In the genomic region with DNA sequence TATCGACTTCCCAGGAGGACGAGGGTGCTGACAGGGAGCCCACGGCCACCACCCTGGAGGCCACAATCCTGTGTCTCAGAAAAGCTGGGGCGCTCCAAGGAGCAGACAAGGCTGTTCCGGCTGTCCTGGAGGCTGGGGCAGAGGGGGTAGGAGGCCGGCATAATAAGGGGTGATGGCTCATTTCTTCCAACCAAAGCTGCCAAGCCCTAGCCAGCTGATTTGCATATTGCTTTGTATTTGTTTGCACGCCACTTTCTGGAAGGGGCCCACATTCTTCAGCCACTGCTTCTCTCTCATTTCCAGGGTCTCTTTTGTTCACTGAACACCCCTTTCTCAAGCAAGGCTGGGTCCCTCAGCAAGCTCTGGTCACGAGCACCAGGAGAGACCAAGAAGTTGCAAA, we compare ENCODE assay signal across 21 cellular contexts.
"Had no signal": no experiment of that assay in that cellular context is flagged by ENCODE, and none has a peak within 500 bp of the region (broad histone marks: within the 10 kb centered on the region; RNA-seq: fewer than 3 reads in every experiment).

No MANE protein-coding gene starts in this region.

- H3K36me3 ChIP-seq: esophagus muscularis mucosa, gastrocnemius medialis, left lung, neutrophil, pancreas, stomach, suprapubic skin, tibial nerve had no signal

- H3K4me1 ChIP-seq: gastrocnemius medialis, left lung, pancreas, suprapubic skin, tibial nerve had no signal

- H3K27me3 ChIP-seq: pancreas had no signal

- DNase-seq: activated CD4-positive, alpha-beta T cell treated with anti-CD3 and anti-CD28 coated beads for 1 hour; activated naive CD4-positive, alpha-beta T cell treated with Interleukin-2 at 50 U/mL for 16 hours; activated naive CD8-positive, alpha-beta T cell treated with anti-CD3 and anti-CD28 coated beads for 36 hours; activated T-cell treated with anti-CD3 and anti-CD28 coated beads, Interleukin-2, amount 50 U/mL, for 1 hour; gastrocnemius medialis; hippocampal formation; kidney glomerular epithelial cell; left lung; mammary epithelial cell; pancreas; stimulated activated CD4-positive, alpha-beta T cell treated with anti-CD3 and anti-CD28 coated beads, Interleukin-4, amount 100 ng/mL, for 24 hours; stomach; T-helper 9 cell had no signal

- H3K4me3 Mint-ChIP-seq: activated naive CD8-positive, alpha-beta T cell treated with anti-CD3 and anti-CD28 coated beads for 36 hours had no signal

- H3K4me3 ChIP-seq: coronary artery, esophagus muscularis mucosa, gastrocnemius medialis, left lung, pancreas, stomach, suprapubic skin, tibial nerve had no signal

- H3K27ac ChIP-seq: coronary artery, esophagus muscularis mucosa, gastrocnemius medialis, left lung, neutrophil, pancreas, stomach, suprapubic skin, tibial nerve had no signal

- ATAC-seq: gastrocnemius medialis, left lung, pancreas, right cardiac atrium had no signal

- H3K27ac Mint-ChIP-seq: natural killer cell treated with Interleukin-12 subunit alpha and Interleukin-12 subunit beta and Interleukin-15 and Interleukin-18, amount 100 ng/mL, for 72 hours had no signal

- H3K9me3 Mint-ChIP-seq: natural killer cell treated with Interleukin-12 subunit alpha and Interleukin-12 subunit beta and Interleukin-15 and Interleukin-18, amount 100 ng/mL, for 72 hours had no signal

- H3K9me3 ChIP-seq: gastrocnemius medialis, pancreas, suprapubic skin had no signal

- FAIRE-seq: astrocyte, pancreas had no signal
